1 cellular context compared by ENCODE assay signal in the genomic region with DNA sequence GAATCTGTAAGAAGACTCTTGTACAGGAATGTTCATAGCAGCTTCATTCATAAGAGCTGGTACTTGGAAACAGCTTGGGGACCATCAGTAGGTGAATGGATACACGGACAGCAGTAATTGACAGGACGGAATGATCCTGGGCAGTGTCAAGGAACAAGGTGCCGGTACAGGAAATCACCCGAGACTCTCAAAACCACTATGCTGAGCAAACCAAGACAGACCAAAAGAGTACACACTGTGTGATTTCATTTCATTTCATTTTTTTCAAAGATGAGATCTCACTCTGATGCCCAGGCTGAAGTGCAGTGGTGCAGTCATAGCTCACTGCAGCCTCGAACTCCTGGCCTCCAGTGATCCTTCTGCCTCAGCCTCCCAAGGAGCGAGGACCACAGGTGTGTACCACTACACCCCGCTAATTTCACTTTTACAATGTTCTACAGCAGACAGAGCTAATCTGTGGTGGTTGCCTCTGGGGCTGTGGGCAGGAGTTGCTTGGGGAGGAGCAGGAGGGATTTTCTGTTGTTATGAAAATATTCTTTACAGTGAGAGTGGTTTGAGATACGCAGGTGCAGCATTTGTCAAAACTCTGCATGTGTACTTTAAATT.
TF ChIP-seq lines count a peak whose summit lies in the region.

No MANE protein-coding gene starts in this region.

TF ChIP-seq in GM12878, 131 proteins besides CTCF, POLR2A, EP300 and RAD21:
- TF ChIP-seq BRCA1 (IDR thresholded peaks at IDR 0.05; ENCODE audit: low read depth, low read length): no peak
- TF ChIP-seq, protein P1, sequence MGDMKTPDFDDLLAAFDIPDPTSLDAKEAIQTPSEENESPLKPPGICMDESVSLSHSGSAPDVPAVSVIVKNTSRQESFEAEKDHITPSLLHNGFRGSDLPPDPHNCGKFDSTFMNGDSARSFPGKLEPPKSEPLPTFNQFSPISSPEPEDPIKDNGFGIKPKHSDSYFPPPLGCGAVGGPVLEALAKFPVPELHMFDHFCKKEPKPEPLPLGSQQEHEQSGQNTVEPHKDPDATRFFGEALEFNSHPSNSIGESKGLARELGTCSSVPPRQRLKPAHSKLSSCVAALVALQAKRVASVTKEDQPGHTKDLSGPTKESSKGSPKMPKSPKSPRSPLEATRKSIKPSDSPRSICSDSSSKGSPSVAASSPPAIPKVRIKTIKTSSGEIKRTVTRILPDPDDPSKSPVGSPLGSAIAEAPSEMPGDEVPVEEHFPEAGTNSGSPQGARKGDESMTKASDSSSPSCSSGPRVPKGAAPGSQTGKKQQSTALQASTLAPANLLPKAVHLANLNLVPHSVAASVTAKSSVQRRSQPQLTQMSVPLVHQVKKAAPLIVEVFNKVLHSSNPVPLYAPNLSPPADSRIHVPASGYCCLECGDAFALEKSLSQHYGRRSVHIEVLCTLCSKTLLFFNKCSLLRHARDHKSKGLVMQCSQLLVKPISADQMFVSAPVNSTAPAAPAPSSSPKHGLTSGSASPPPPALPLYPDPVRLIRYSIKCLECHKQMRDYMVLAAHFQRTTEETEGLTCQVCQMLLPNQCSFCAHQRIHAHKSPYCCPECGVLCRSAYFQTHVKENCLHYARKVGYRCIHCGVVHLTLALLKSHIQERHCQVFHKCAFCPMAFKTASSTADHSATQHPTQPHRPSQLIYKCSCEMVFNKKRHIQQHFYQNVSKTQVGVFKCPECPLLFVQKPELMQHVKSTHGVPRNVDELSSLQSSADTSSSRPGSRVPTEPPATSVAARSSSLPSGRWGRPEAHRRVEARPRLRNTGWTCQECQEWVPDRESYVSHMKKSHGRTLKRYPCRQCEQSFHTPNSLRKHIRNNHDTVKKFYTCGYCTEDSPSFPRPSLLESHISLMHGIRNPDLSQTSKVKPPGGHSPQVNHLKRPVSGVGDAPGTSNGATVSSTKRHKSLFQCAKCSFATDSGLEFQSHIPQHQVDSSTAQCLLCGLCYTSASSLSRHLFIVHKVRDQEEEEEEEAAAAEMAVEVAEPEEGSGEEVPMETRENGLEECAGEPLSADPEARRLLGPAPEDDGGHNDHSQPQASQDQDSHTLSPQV (IDR thresholded peaks at IDR 0.05): no peak
- TF ChIP-seq, protein P2, sequence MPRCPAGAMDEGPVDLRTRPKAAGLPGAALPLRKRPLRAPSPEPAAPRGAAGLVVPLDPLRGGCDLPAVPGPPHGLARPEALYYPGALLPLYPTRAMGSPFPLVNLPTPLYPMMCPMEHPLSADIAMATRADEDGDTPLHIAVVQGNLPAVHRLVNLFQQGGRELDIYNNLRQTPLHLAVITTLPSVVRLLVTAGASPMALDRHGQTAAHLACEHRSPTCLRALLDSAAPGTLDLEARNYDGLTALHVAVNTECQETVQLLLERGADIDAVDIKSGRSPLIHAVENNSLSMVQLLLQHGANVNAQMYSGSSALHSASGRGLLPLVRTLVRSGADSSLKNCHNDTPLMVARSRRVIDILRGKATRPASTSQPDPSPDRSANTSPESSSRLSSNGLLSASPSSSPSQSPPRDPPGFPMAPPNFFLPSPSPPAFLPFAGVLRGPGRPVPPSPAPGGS (IDR thresholded peaks at IDR 0.05; ENCODE audit: borderline replicate concordance, insufficient read depth, low read depth, low read length, poor library complexity, severe bottlenecking): no peak
- no peak for TF ChIP-seq ZNF384 (IDR thresholded peaks at IDR 0.05; ENCODE audit: borderline replicate concordance, low read depth, low read length)
- TF ChIP-seq TARDBP (IDR thresholded peaks at IDR 0.05; ENCODE audit: borderline replicate concordance): no peak
- TF ChIP-seq, protein P3, sequence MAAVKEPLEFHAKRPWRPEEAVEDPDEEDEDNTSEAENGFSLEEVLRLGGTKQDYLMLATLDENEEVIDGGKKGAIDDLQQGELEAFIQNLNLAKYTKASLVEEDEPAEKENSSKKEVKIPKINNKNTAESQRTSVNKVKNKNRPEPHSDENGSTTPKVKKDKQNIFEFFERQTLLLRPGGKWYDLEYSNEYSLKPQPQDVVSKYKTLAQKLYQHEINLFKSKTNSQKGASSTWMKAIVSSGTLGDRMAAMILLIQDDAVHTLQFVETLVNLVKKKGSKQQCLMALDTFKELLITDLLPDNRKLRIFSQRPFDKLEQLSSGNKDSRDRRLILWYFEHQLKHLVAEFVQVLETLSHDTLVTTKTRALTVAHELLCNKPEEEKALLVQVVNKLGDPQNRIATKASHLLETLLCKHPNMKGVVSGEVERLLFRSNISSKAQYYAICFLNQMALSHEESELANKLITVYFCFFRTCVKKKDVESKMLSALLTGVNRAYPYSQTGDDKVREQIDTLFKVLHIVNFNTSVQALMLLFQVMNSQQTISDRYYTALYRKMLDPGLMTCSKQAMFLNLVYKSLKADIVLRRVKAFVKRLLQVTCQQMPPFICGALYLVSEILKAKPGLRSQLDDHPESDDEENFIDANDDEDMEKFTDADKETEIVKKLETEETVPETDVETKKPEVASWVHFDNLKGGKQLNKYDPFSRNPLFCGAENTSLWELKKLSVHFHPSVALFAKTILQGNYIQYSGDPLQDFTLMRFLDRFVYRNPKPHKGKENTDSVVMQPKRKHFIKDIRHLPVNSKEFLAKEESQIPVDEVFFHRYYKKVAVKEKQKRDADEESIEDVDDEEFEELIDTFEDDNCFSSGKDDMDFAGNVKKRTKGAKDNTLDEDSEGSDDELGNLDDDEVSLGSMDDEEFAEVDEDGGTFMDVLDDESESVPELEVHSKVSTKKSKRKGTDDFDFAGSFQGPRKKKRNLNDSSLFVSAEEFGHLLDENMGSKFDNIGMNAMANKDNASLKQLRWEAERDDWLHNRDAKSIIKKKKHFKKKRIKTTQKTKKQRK (IDR thresholded peaks at IDR 0.05; ENCODE audit: low read depth, low read length): no peak
- TF ChIP-seq, protein P4, sequence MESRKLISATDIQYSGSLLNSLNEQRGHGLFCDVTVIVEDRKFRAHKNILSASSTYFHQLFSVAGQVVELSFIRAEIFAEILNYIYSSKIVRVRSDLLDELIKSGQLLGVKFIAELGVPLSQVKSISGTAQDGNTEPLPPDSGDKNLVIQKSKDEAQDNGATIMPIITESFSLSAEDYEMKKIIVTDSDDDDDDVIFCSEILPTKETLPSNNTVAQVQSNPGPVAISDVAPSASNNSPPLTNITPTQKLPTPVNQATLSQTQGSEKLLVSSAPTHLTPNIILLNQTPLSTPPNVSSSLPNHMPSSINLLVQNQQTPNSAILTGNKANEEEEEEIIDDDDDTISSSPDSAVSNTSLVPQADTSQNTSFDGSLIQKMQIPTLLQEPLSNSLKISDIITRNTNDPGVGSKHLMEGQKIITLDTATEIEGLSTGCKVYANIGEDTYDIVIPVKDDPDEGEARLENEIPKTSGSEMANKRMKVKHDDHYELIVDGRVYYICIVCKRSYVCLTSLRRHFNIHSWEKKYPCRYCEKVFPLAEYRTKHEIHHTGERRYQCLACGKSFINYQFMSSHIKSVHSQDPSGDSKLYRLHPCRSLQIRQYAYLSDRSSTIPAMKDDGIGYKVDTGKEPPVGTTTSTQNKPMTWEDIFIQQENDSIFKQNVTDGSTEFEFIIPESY (IDR thresholded peaks at IDR 0.05): peak; percentile 60; the same call in 1 of the 2 replicates
- TF ChIP-seq SMAD1 (IDR thresholded peaks at IDR 0.05; ENCODE audit: low read depth, partially characterized antibody): no peak
- peak; percentile 28; the same call in 1 of the 2 replicates for TF ChIP-seq RUNX3 (IDR thresholded peaks at IDR 0.05; ENCODE audit: low read length)
